17 cellular contexts compared by ENCODE assay signal in the genomic region with DNA sequence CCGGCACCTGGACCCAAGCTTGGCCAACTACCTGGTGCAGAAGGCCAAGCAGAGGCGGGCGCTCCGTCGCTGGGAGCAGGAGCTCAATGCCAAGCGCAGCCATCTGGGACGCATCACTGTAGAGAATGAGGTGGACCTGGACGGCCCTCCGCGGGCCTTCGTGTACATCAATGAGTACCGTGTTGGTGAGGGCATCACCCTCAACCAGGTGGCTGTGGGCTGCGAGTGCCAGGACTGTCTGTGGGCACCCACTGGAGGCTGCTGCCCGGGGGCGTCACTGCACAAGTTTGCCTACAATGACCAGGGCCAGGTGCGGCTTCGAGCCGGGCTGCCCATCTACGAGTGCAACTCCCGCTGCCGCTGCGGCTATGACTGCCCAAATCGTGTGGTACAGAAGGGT. TPM values are rescaled to one million over a fixed set of nuclear protein-coding genes. Genes with fewer than 3 reads are reported as not detected.
DNase-seq lines count a peak whose midpoint lies in the region; ATAC-seq lines count a peak whose summit lies in the region.
"Had no signal": no experiment of that assay in that cellular context is flagged by ENCODE, and none has a peak within 500 bp of the region (broad histone marks: within the 10 kb centered on the region; RNA-seq: fewer than 3 reads in every experiment).

No MANE protein-coding gene starts in this region.

- H3K27ac Mint-ChIP-seq in activated CD4-positive, alpha-beta memory T cell treated with anti-CD3 and anti-CD28 coated beads for 36 hours, result peak overlapping the region; percentile 28
- H3K27ac Mint-ChIP-seq in activated CD4-positive, alpha-beta memory T cell treated with anti-CD3 and anti-CD28 coated beads, Interleukin-2, amount 10 ng/mL, durations not matched to agents 7 days and 5 days, result no peak overlapping the region
- H3K27ac Mint-ChIP-seq in dendritic cell treated with granulocyte-macrophage colony-stimulating factor and Interleukin-4, amounts not matched to agents 40 ng/mL and 50 ng/mL, for 4 days, result peak overlapping the region; percentile 82
- H3K27ac Mint-ChIP-seq: CD4-positive, alpha-beta memory T cell had no signal

- peaks cover 44% of the 10 kb centered on the region for H3K4me1 Mint-ChIP-seq in activated CD4-positive, alpha-beta memory T cell treated with anti-CD3 and anti-CD28 coated beads for 36 hours (ENCODE audit: low read depth)
- H3K4me1 Mint-ChIP-seq in activated CD4-positive, alpha-beta memory T cell treated with anti-CD3 and anti-CD28 coated beads, Interleukin-2, amount 10 ng/mL, durations not matched to agents 7 days and 5 days, result peaks cover 66% of the 10 kb centered on the region
- H3K4me1 Mint-ChIP-seq in dendritic cell treated with granulocyte-macrophage colony-stimulating factor and Interleukin-4, amounts not matched to agents 40 ng/mL and 50 ng/mL, for 4 days (ENCODE audit: low read depth), result peaks cover 42% of the 10 kb centered on the region

- H3K36me3 ChIP-seq in H7 (replicated peaks; ENCODE audit: control insufficient read depth, insufficient read depth, low read length), result peaks cover 12% of the 10 kb centered on the region

- H3K27me3 Mint-ChIP-seq in activated CD4-positive, alpha-beta memory T cell treated with anti-CD3 and anti-CD28 coated beads for 36 hours, result no peaks in the 10 kb centered on the region
- H3K27me3 Mint-ChIP-seq in activated CD4-positive, alpha-beta memory T cell treated with anti-CD3 and anti-CD28 coated beads, Interleukin-2, amount 10 ng/mL, durations not matched to agents 7 days and 5 days, result no peaks in the 10 kb centered on the region
- no peaks in the 10 kb centered on the region for H3K27me3 Mint-ChIP-seq in dendritic cell treated with granulocyte-macrophage colony-stimulating factor and Interleukin-4, amounts not matched to agents 40 ng/mL and 50 ng/mL, for 4 days
- H3K27me3 Mint-ChIP-seq: CD4-positive, alpha-beta memory T cell; IgD-negative memory B cell had no signal

- no peaks in the 10 kb centered on the region for H3K27me3 ChIP-seq in H7 (ENCODE audit: control insufficient read depth, insufficient read depth, low read length)

- CTCF ChIA-PET in activated CD4-positive, alpha-beta memory T cell treated with anti-CD3 and anti-CD28 coated beads for 36 hours (lab: Charles Lee), result no interaction called here
- CTCF ChIA-PET in activated CD4-positive, alpha-beta memory T cell treated with anti-CD3 and anti-CD28 coated beads, Interleukin-2, amount 10 ng/mL, durations not matched to agents 7 days and 5 days (lab: Charles Lee), result no interaction called here

- no peaks in the 10 kb centered on the region for H3K9me3 Mint-ChIP-seq in activated CD4-positive, alpha-beta memory T cell treated with anti-CD3 and anti-CD28 coated beads for 36 hours
- H3K9me3 Mint-ChIP-seq in activated CD4-positive, alpha-beta memory T cell treated with anti-CD3 and anti-CD28 coated beads, Interleukin-2, amount 10 ng/mL, durations not matched to agents 7 days and 5 days, result no peaks in the 10 kb centered on the region
- H3K9me3 Mint-ChIP-seq in dendritic cell treated with granulocyte-macrophage colony-stimulating factor and Interleukin-4, amounts not matched to agents 40 ng/mL and 50 ng/mL, for 4 days, result no peaks in the 10 kb centered on the region
- H3K9me3 Mint-ChIP-seq: CD4-positive, alpha-beta memory T cell; IgD-negative memory B cell had no signal

- intact Hi-C loops in activated CD4-positive, alpha-beta memory T cell treated with anti-CD3 and anti-CD28 coated beads for 36 hours (cut with micrococcal nuclease), result no loop called here
- intact Hi-C loops in dendritic cell treated with granulocyte-macrophage colony-stimulating factor and Interleukin-4, amounts not matched to agents 40 ng/mL and 50 ng/mL, for 4 days (cut with micrococcal nuclease), result no loop called here

- POLR2A ChIA-PET in activated CD4-positive, alpha-beta memory T cell treated with anti-CD3 and anti-CD28 coated beads for 36 hours (lab: Charles Lee), result interaction anchor here (0.6 kb wide), 1 partner anchor 13 kb away, joined by 3 read pairs; no protein-coding TSS in a partner anchor
- POLR2A ChIA-PET in activated CD4-positive, alpha-beta memory T cell treated with anti-CD3 and anti-CD28 coated beads, Interleukin-2, amount 10 ng/mL, durations not matched to agents 7 days and 5 days (lab: Charles Lee), result interaction anchor here (1.0 to 1.2 kb wide), 2 partner anchors 17 to 37 kb away, joined by 4 read pairs; a partner anchor contains a TSS

- no peak for ATAC-seq in HG03159 (IDR thresholded peaks at IDR 0.05; ENCODE audit: unreplicated experiment)
- ATAC-seq: GM12878 had no signal

- H3K4me3 Mint-ChIP-seq in activated CD4-positive, alpha-beta memory T cell treated with anti-CD3 and anti-CD28 coated beads for 36 hours, result no peak overlapping the region
- H3K4me3 Mint-ChIP-seq in activated CD4-positive, alpha-beta memory T cell treated with anti-CD3 and anti-CD28 coated beads, Interleukin-2, amount 10 ng/mL, durations not matched to agents 7 days and 5 days, result no peak overlapping the region
- H3K4me3 Mint-ChIP-seq in dendritic cell treated with granulocyte-macrophage colony-stimulating factor and Interleukin-4, amounts not matched to agents 40 ng/mL and 50 ng/mL, for 4 days, result no peak overlapping the region
- H3K4me3 Mint-ChIP-seq: CD14-positive monocyte, IgD-negative memory B cell had no signal

- no peak overlapping the region for H3K4me3 ChIP-seq in H7 (ENCODE audit: insufficient read depth, low read depth, low read length)
- H3K4me3 ChIP-seq: BLaER1, GM12878, HAP-1 had no signal

- no peak for DNase-seq in activated CD4-positive, alpha-beta memory T cell treated with anti-CD3 and anti-CD28 coated beads for 36 hours
- no peak for DNase-seq in activated CD4-positive, alpha-beta memory T cell treated with anti-CD3 and anti-CD28 coated beads, Interleukin-2, amount 10 ng/mL, durations not matched to agents 7 days and 5 days
- DNase-seq in H7, result peak; percentile 26
- DNase-seq in DMS 273 treated with DMSO at 0.1 percent for 48 hours (lab: John Stamatoyannopoulos, UW), result no peak
- no peak for DNase-seq in NOMO-1 (lab: John Stamatoyannopoulos, UW; ENCODE audit: unreplicated experiment in 2 of 2)
- DNase-seq: 8988T; CD4-positive, alpha-beta memory T cell; DMS79 treated with DMSO at 0.1 percent for 48 hours; EL had no signal

- peaks cover 29% of the 10 kb centered on the region for H3K36me3 Mint-ChIP-seq in activated CD4-positive, alpha-beta memory T cell treated with anti-CD3 and anti-CD28 coated beads for 36 hours
- H3K36me3 Mint-ChIP-seq in activated CD4-positive, alpha-beta memory T cell treated with anti-CD3 and anti-CD28 coated beads, Interleukin-2, amount 10 ng/mL, durations not matched to agents 7 days and 5 days (ENCODE audit: low read depth), result peaks cover 49% of the 10 kb centered on the region
- peaks cover 65% of the 10 kb centered on the region for H3K36me3 Mint-ChIP-seq in dendritic cell treated with granulocyte-macrophage colony-stimulating factor and Interleukin-4, amounts not matched to agents 40 ng/mL and 50 ng/mL, for 4 days (ENCODE audit: low read depth)
- H3K36me3 Mint-ChIP-seq: IgD-negative memory B cell had no signal

RNA-seq across cellular contexts. Expression of a gene that starts 3.7 kb away (rescaled TPM):
- total RNA-seq in activated CD4-positive, alpha-beta memory T cell treated with anti-CD3 and anti-CD28 coated beads for 36 hours, result 10 to 100 TPM; 32.3 to 35.6 TPM
- total RNA-seq in activated CD4-positive, alpha-beta memory T cell treated with anti-CD3 and anti-CD28 coated beads, Interleukin-2, amount 10 ng/mL, durations not matched to agents 7 days and 5 days, result 10 to 100 TPM; 30.3 to 33.2 TPM
- total RNA-seq in H7 (2014; rRNA removed; shearing (Covaris generic)), result 19.6 and 20.4 TPM in 2 replicates

RNA-seq across cellular contexts. Expression of a gene that starts 16.6 kb away (rescaled TPM):
- total RNA-seq in activated CD4-positive, alpha-beta memory T cell treated with anti-CD3 and anti-CD28 coated beads for 36 hours, result 10 to 100 TPM; 95.2 to 99.6 TPM
- 100 to 1,000 TPM; 156 to 157 TPM for total RNA-seq in activated CD4-positive, alpha-beta memory T cell treated with anti-CD3 and anti-CD28 coated beads, Interleukin-2, amount 10 ng/mL, durations not matched to agents 7 days and 5 days
- 0.67 and 0.69 TPM in 2 replicates for total RNA-seq in H7 (2014; rRNA removed; shearing (Covaris generic))
- total RNA-seq: G401 had no signal

Comparison
In these comparisons a context has a peak if more than half of its experiments do, and no peak if none do; other contexts are left out.
1. RNA of a gene that starts 16.6 kb away (total RNA-seq): 156 to 157 TPM in activated CD4-positive, alpha-beta memory T cell treated with anti-CD3 and anti-CD28 coated beads, Interleukin-2, amount 10 ng/mL, durations not matched to agents 7 days and 5 days and 95.2 to 99.6 TPM in activated CD4-positive, alpha-beta memory T cell treated with anti-CD3 and anti-CD28 coated beads for 36 hours; 0.67 to 0.69 TPM in H7; every median in the first group is over 10 times any median in the second.